10 cellular contexts compared by ENCODE assay signal in genomic region chr6:20716865-20717264, GRCh38.
DNase-seq lines count a peak whose midpoint lies in the region; ATAC-seq, FAIRE-seq and TF ChIP-seq lines count a peak whose summit lies in the region.
"Had no signal": no experiment of that assay in that cellular context is flagged by ENCODE, and none has a peak within 500 bp of the region (broad histone marks: within the 10 kb centered on the region; RNA-seq: fewer than 3 reads in every experiment).

No MANE protein-coding gene starts in this region.

- TF ChIP-seq CTCF in GM10266 (IDR thresholded peaks at IDR 0.05; ENCODE audit: control insufficient read depth, insufficient read depth, low read depth, missing control alignments), result no peak

- FAIRE-seq in GM19239 (lab: Jason Lieb, UNC), result peak; percentile 79

- DNase-seq in GM10266 (ENCODE audit: extremely low spot score), result peak; percentile 27
- DNase-seq in GM19239 (ENCODE audit: insufficient read length, low spot score), result no peak
- no peak for DNase-seq in NCI-H345 (lab: John Stamatoyannopoulos, UW)
- DNase-seq in glomerular visceral epithelial cell (ENCODE audit: extremely low spot score), result no peak
- no peak for DNase-seq in ureter (ENCODE audit: low spot score)
- no peak for DNase-seq in NCI-H510A treated with DMSO at 0.1 percent for 48 hours (lab: John Stamatoyannopoulos, UW)
- DNase-seq: amniotic stem cell, thyroid gland had no signal

- peak; percentile 74 for ATAC-seq in HG02623 (IDR thresholded peaks at IDR 0.05; ENCODE audit: unreplicated experiment)
- ATAC-seq in HG03442 (IDR thresholded peaks at IDR 0.05; ENCODE audit: unreplicated experiment), result peak; percentile 80
